12 cellular contexts compared by ENCODE assay signal in genomic region chr4:112170451-112170993, GRCh38. TPM values are rescaled to one million over a fixed set of nuclear protein-coding genes. Genes with fewer than 3 reads are reported as not detected.
DNase-seq lines count a peak whose midpoint lies in the region; ATAC-seq and TF ChIP-seq lines count a peak whose summit lies in the region.
"Had no signal": no experiment of that assay in that cellular context is flagged by ENCODE, and none has a peak within 500 bp of the region (broad histone marks: within the 10 kb centered on the region; RNA-seq: fewer than 3 reads in every experiment).

No MANE protein-coding gene starts in this region.

- peak overlapping the region; percentile 55 for H3K4me2 ChIP-seq in PC-9
- no peak overlapping the region for H3K4me2 ChIP-seq in fibroblast of lung (ENCODE audit: extremely low read depth, insufficient read depth, low read length)

- no peaks in the 10 kb centered on the region for H3K79me2 ChIP-seq in PC-9 (ENCODE audit: low read depth)
- H3K79me2 ChIP-seq in fibroblast of lung (ENCODE audit: control insufficient read depth, insufficient read depth, low read length): no peaks in the 10 kb centered on the region

- H3K9me2 ChIP-seq in PC-9 (ENCODE audit: insufficient read depth): no peaks in the 10 kb centered on the region

- no peaks in the 10 kb centered on the region for H4K20me1 ChIP-seq in PC-9 (ENCODE audit: insufficient read depth)
- no peaks in the 10 kb centered on the region for H4K20me1 ChIP-seq in fibroblast of lung (ENCODE audit: control insufficient read depth, extremely low read depth, insufficient read depth, low read length)

- POLR2A ChIA-PET in PC-9 (lab: Charles Lee; ENCODE audit: unreplicated experiment): no interaction called here

- TF ChIP-seq CTCF in natural killer cell (IDR thresholded peaks at IDR 0.05) (no peak), PC-9 (conservative IDR thresholded peaks at IDR 0.05) (no peak), fibroblast of lung (conservative IDR thresholded peaks at IDR 0.05 in 1 of 2, IDR thresholded peaks at IDR 0.05 in 1 of 2; ENCODE audit: low read depth in 1 of 2, low read length in 2 of 2) (no peak)

- no peak overlapping the region for H3K9ac ChIP-seq in fibroblast of lung (ENCODE audit: insufficient read depth, low read length)
- H3K9ac ChIP-seq in subcutaneous abdominal adipose tissue (ENCODE audit: low read length in 5 of 5): no peak overlapping the region

- peaks cover 5% of the 10 kb centered on the region for H3K36me3 Mint-ChIP-seq in natural killer cell treated with Interleukin-12 subunit alpha and Interleukin-12 subunit beta and Interleukin-15 and Interleukin-18, amount 100 ng/mL, for 72 hours
- H3K36me3 Mint-ChIP-seq in natural killer cell: no peaks in the 10 kb centered on the region

- no peak for DNase-seq in natural killer cell treated with Interleukin-12 subunit alpha and Interleukin-12 subunit beta and Interleukin-15 and Interleukin-18, amount 100 ng/mL, for 72 hours (ENCODE audit: low spot score)
- DNase-seq in natural killer cell (no peak), PC-9 (peak; percentile 41 to 90), fibroblast of lung (ENCODE audit: low read depth in 2 of 2) (peak; percentile 73 to 93), inferior parietal cortex (ENCODE audit: extremely low spot score) (no peak)
- DNase-seq: DND-41, NCI-H1105 treated with DMSO at 0.1 percent for 48 hours, T-helper 9 cell had no signal

- peak; percentile 62 to 70 for ATAC-seq in natural killer cell treated with Interleukin-12 subunit alpha and Interleukin-12 subunit beta and Interleukin-15 and Interleukin-18, amount 100 ng/mL, for 72 hours
- ATAC-seq in natural killer cell (no peak), HG02678 (IDR thresholded peaks at IDR 0.05; ENCODE audit: unreplicated experiment) (no peak), GM21526 (IDR thresholded peaks at IDR 0.05; ENCODE audit: low FRiP score, unreplicated experiment) (no peak)

- CTCF ChIA-PET in PC-9 (lab: Charles Lee): no interaction called here

- H3K36me3 ChIP-seq in PC-9 (ENCODE audit: low read depth) (peaks cover 7% of the 10 kb centered on the region; the same call in 1 of the 2 replicates), fibroblast of lung (ENCODE audit: control insufficient read depth, insufficient read depth, low read length) (no peaks in the 10 kb centered on the region), subcutaneous abdominal adipose tissue (ENCODE audit: control insufficient read depth in 5 of 5, insufficient read depth in 5 of 5, low read length in 5 of 5) (peaks cover 0 to 9% (median 0%) of the 10 kb centered on the region in 5 donors)
- H3K36me3 ChIP-seq: ascending aorta had no signal

- no peaks in the 10 kb centered on the region for H3K9me3 Mint-ChIP-seq in natural killer cell treated with Interleukin-12 subunit alpha and Interleukin-12 subunit beta and Interleukin-15 and Interleukin-18, amount 100 ng/mL, for 72 hours
- no peaks in the 10 kb centered on the region for H3K9me3 Mint-ChIP-seq in natural killer cell

- H3K4me1 Mint-ChIP-seq in natural killer cell treated with Interleukin-12 subunit alpha and Interleukin-12 subunit beta and Interleukin-15 and Interleukin-18, amount 100 ng/mL, for 72 hours (ENCODE audit: low read depth in 2 of 2): peaks cover 17 to 18% of the 10 kb centered on the region in 2 donors
- H3K4me1 Mint-ChIP-seq in natural killer cell: peaks cover 9% of the 10 kb centered on the region in 2 donors

- no peaks in the 10 kb centered on the region for H3K27me3 Mint-ChIP-seq in natural killer cell treated with Interleukin-12 subunit alpha and Interleukin-12 subunit beta and Interleukin-15 and Interleukin-18, amount 100 ng/mL, for 72 hours
- H3K27me3 Mint-ChIP-seq in natural killer cell (ENCODE audit: low read depth in 2 of 2): no peaks in the 10 kb centered on the region

- intact Hi-C loops in natural killer cell (cut with micrococcal nuclease) (no loop called here), PC-9 (cut with micrococcal nuclease; ENCODE audit: unreplicated experiment) (no loop called here)

- peaks cover 37% of the 10 kb centered on the region for H3K4me1 ChIP-seq in PC-9 (replicated peaks; ENCODE audit: insufficient read depth)
- H3K4me1 ChIP-seq in fibroblast of lung (ENCODE audit: control insufficient read depth, extremely low read depth, insufficient read depth, low read length): no peaks in the 10 kb centered on the region
- H3K4me1 ChIP-seq in subcutaneous abdominal adipose tissue (ENCODE audit: control insufficient read depth in 5 of 5, insufficient read depth in 5 of 5, low read length in 5 of 5): peaks cover 0 to 34% (median 9%) of the 10 kb centered on the region in 5 donors
- H3K4me1 ChIP-seq: ascending aorta had no signal

- no TSS peak for BruUV-seq in PC-9 (replicated peaks; lab: Mats Ljungman, UMichigan)

- peaks cover 6% of the 10 kb centered on the region; the same call in 1 of the 2 replicates for H3K9me3 ChIP-seq in PC-9 (ENCODE audit: insufficient read depth, low read depth)
- H3K9me3 ChIP-seq in fibroblast of lung (ENCODE audit: control insufficient read depth, insufficient read depth, low read depth, low read length): no peaks in the 10 kb centered on the region
- H3K9me3 ChIP-seq in subcutaneous abdominal adipose tissue (ENCODE audit: control insufficient read depth in 5 of 5, low read length in 5 of 5): no peaks in the 10 kb centered on the region
- H3K9me3 ChIP-seq: ascending aorta had no signal

- H2AFZ ChIP-seq in PC-9: peak overlapping the region; percentile 86
- no peak overlapping the region for H2AFZ ChIP-seq in fibroblast of lung (ENCODE audit: low read length)

- H3K4me3 Mint-ChIP-seq in natural killer cell treated with Interleukin-12 subunit alpha and Interleukin-12 subunit beta and Interleukin-15 and Interleukin-18, amount 100 ng/mL, for 72 hours: peak overlapping the region; percentile 50
- H3K4me3 Mint-ChIP-seq in natural killer cell: no peak overlapping the region

- peak overlapping the region; percentile 97 for H3K27ac ChIP-seq in PC-9
- peak overlapping the region; percentile 59 for H3K27ac ChIP-seq in fibroblast of lung (ENCODE audit: insufficient read depth, low read length)
- H3K27ac ChIP-seq in subcutaneous abdominal adipose tissue (ENCODE audit: low read depth, low read length): peak overlapping the region; percentile 34
- H3K27ac ChIP-seq: ascending aorta had no signal

- peak overlapping the region in 1 of 2 donors; percentile 20 for H3K27ac Mint-ChIP-seq in natural killer cell treated with Interleukin-12 subunit alpha and Interleukin-12 subunit beta and Interleukin-15 and Interleukin-18, amount 100 ng/mL, for 72 hours
- H3K27ac Mint-ChIP-seq in natural killer cell: no peak overlapping the region

- H3F3A ChIP-seq in PC-9 (ENCODE audit: insufficient read depth, low read depth): peaks cover 20% of the 10 kb centered on the region; the same call in 1 of the 2 replicates

- no peaks in the 10 kb centered on the region for H3K27me3 ChIP-seq in PC-9 (ENCODE audit: insufficient read depth, low read depth)
- H3K27me3 ChIP-seq in fibroblast of lung (ENCODE audit: control insufficient read depth, insufficient read depth, low read length): no peaks in the 10 kb centered on the region
- H3K27me3 ChIP-seq in subcutaneous abdominal adipose tissue (ENCODE audit: control insufficient read depth in 5 of 5, insufficient read depth in 4 of 5, low read length in 5 of 5): no peaks in the 10 kb centered on the region
- H3K27me3 ChIP-seq: ascending aorta had no signal

- H3K4me3 ChIP-seq in PC-9: no peak overlapping the region
- no peak overlapping the region for H3K4me3 ChIP-seq in fibroblast of lung (replicated peaks in 1 of 4; ENCODE audit: control extremely low read depth in 1 of 4, insufficient read depth in 1 of 4, low read depth in 3 of 4, low read length in 4 of 4)
- H3K4me3 ChIP-seq in subcutaneous abdominal adipose tissue (ENCODE audit: low read depth in 1 of 5, low read length in 5 of 5): no peak overlapping the region
- H3K4me3 ChIP-seq: ascending aorta had no signal

RNA-seq across cellular contexts. Expression of gene FAM241A, which starts 25.3 kb away (rescaled TPM):
- total RNA-seq in natural killer cell treated with Interleukin-12 subunit alpha and Interleukin-12 subunit beta and Interleukin-15 and Interleukin-18, amount 100 ng/mL, for 72 hours: 10 to 100 TPM in 1 of 2 donors, 1 to 10 TPM in 1; 4.3 to 16.0 TPM
- total RNA-seq in natural killer cell (under 1 TPM; 0.36 to 0.75 (median 0.40) TPM), PC-9 (2021) (0.78 and 1.4 TPM in 2 replicates), fibroblast of lung (0.51 and 1.2 TPM in 2 replicates)
- 1.1 and 1.7 TPM in 2 replicates for polyA plus RNA-seq in fibroblast of lung
- polyA plus RNA-seq in fibroblast of lung (2012): 0.95 and 1.3 TPM in 2 replicates
- polyA minus RNA-seq in fibroblast of lung (ENCODE audit: low replicate concordance): 0.16 TPM in 1 of 2 replicates, not detected in the other

Comparison
In these comparisons a context has a peak if more than half of its experiments do, and no peak if none do; other contexts are left out.
1. ATAC-seq: peak in natural killer cell treated with Interleukin-12 subunit alpha and Interleukin-12 subunit beta and Interleukin-15 and Interleukin-18, amount 100 ng/mL, for 72 hours (2 of 2); none in natural killer cell (0 of 3), HG02678 (single experiment) and GM21526 (single experiment).
2. DNase-seq: peak in PC-9 (2 of 2) and fibroblast of lung (2 of 2); none in natural killer cell treated with Interleukin-12 subunit alpha and Interleukin-12 subunit beta and Interleukin-15 and Interleukin-18, amount 100 ng/mL, for 72 hours (single experiment), natural killer cell (single experiment) and inferior parietal cortex (single experiment).
3. H3K27ac ChIP-seq: peak in every context shown above with its lines; median percentile 97 in PC-9; 59 in fibroblast of lung; 34 in subcutaneous abdominal adipose tissue.